In genomic region chr16:21613361-21613760, GRCh38 we compare ENCODE assay signal across 22 cellular contexts. TPM values are rescaled to one million over a fixed set of nuclear protein-coding genes. Genes with fewer than 3 reads are reported as not detected.
"Had no signal": no experiment of that assay in that cellular context is flagged by ENCODE, and none has a peak within 500 bp of the region (broad histone marks: within the 10 kb centered on the region; RNA-seq: fewer than 3 reads in every experiment).

No MANE protein-coding gene starts in this region.

- H3K9me3 ChIP-seq: colonic mucosa, esophagus squamous epithelium, testis, tibial nerve had no signal

- H3K9me3 Mint-ChIP-seq: naive B cell; nephron; stimulated activated naive B cell treated with anti-CD40 and anti-IgM and Interleukin-4, amounts not matched to agents 10 μg/mL and 1 μg/mL and 100 μg/mL, for 72 hours; stimulated activated naive CD8-positive, alpha-beta T cell treated with anti-CD3 and anti-CD28 coated beads, Interleukin-15, amount 100 ng/mL, for 72 hours had no signal

- DNase-seq: colonic mucosa; dermis blood vessel endothelial cell; esophagus squamous epithelium; foreskin fibroblast; kidney; left colon; left ventricle myocardium superior; mesenchymal stem cell; naive B cell; stimulated activated CD4-positive, alpha-beta T cell treated with anti-CD3 and anti-CD28 coated beads, Interleukin-2, amount 100 ng/mL, for 24 hours; stimulated activated CD4-positive, alpha-beta T cell treated with anti-CD3 and anti-CD28 coated beads, Interleukin-4, amount 100 ng/mL, for 4 hours; stimulated activated naive B cell treated with anti-CD40 and anti-IgM and Interleukin-4, amounts not matched to agents 10 μg/mL and 1 μg/mL and 100 μg/mL, for 72 hours; stimulated activated naive CD8-positive, alpha-beta T cell treated with anti-CD3 and anti-CD28 coated beads, Interleukin-15, amount 100 ng/mL, for 72 hours; testis had no signal

- H3K4me3 Mint-ChIP-seq: naive B cell; nephron; stimulated activated naive B cell treated with anti-CD40 and anti-IgM and Interleukin-4, amounts not matched to agents 10 μg/mL and 1 μg/mL and 100 μg/mL, for 72 hours; stimulated activated naive CD8-positive, alpha-beta T cell treated with anti-CD3 and anti-CD28 coated beads, Interleukin-15, amount 100 ng/mL, for 72 hours had no signal

- ATAC-seq: left colon; left ventricle myocardium superior; sciatic nerve; stimulated activated naive B cell treated with anti-CD40 and anti-IgM and Interleukin-4, amounts not matched to agents 10 μg/mL and 1 μg/mL and 100 μg/mL, for 72 hours; stimulated activated naive CD8-positive, alpha-beta T cell treated with anti-CD3 and anti-CD28 coated beads, Interleukin-15, amount 100 ng/mL, for 72 hours had no signal

- H3K27ac Mint-ChIP-seq: stimulated activated naive B cell treated with anti-CD40 and anti-IgM and Interleukin-4, amounts not matched to agents 10 μg/mL and 1 μg/mL and 100 μg/mL, for 72 hours; stimulated activated naive CD8-positive, alpha-beta T cell treated with anti-CD3 and anti-CD28 coated beads, Interleukin-15, amount 100 ng/mL, for 72 hours had no signal

- H3K27me3 ChIP-seq: colonic mucosa, esophagus squamous epithelium, hepatocyte, testis, tibial nerve had no signal

- H3K4me3 ChIP-seq: colonic mucosa, esophagus squamous epithelium, hepatocyte, lung, skin epidermis, testis, tibial nerve had no signal

- H3K36me3 ChIP-seq: colonic mucosa had no signal

- H3K27me3 Mint-ChIP-seq: naive B cell; stimulated activated naive B cell treated with anti-CD40 and anti-IgM and Interleukin-4, amounts not matched to agents 10 μg/mL and 1 μg/mL and 100 μg/mL, for 72 hours; stimulated activated naive CD8-positive, alpha-beta T cell treated with anti-CD3 and anti-CD28 coated beads, Interleukin-15, amount 100 ng/mL, for 72 hours had no signal

- H3K27ac ChIP-seq: colonic mucosa, esophagus squamous epithelium, testis, tibial nerve had no signal

RNA-seq across cellular contexts. Expression of gene IGSF6, which starts 39.0 kb away (rescaled TPM):
- total RNA-seq: dermis blood vessel endothelial cell, epithelial cell of proximal tubule, pulmonary artery endothelial cell had no signal

RNA-seq across cellular contexts. Expression of gene OTOA, which starts 50.4 kb away (rescaled TPM):
- total RNA-seq: colonic mucosa, dermis blood vessel endothelial cell, epithelial cell of proximal tubule, left ventricle myocardium superior, pulmonary artery endothelial cell had no signal
- polyA plus RNA-seq: hepatocyte had no signal
